In the genomic region with DNA sequence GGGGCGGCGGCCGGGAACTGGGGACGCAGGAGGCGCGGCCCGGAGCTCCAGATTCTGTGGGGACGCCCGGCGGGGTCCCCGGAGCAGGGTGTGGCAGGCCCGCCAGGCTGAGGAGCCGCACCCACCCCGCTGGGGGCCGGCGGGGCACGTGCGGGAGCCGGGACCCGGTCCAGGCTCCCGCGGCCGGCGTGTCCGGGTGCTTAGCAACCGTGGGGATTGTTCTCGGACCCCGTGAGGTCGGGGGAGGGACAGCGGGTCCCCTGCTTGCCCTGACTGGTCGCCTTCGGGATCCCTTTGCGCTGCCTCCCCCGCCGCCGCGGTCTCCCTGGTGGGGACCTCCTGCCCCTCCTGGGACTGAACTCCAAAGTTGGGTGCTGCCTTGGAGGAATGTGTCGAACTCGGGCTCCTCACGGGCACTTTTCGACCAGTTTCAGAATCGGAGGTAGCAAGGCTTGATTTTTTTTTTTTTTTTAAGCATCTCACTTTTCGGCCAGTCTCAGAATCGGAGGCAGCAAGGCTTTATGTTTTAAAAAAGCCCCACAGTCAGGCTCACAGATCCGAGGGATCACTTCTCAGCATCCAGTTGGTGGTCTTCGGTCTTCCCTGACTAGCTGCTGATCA, we compare ENCODE assay signal across 1 cellular context.
TF ChIP-seq lines count a peak whose summit lies in the region.

No MANE protein-coding gene starts in this region.

TF ChIP-seq in K562, 482 proteins besides CTCF, POLR2A, EP300 and RAD21 (continued from another document):
- TF ChIP-seq, protein P1, sequence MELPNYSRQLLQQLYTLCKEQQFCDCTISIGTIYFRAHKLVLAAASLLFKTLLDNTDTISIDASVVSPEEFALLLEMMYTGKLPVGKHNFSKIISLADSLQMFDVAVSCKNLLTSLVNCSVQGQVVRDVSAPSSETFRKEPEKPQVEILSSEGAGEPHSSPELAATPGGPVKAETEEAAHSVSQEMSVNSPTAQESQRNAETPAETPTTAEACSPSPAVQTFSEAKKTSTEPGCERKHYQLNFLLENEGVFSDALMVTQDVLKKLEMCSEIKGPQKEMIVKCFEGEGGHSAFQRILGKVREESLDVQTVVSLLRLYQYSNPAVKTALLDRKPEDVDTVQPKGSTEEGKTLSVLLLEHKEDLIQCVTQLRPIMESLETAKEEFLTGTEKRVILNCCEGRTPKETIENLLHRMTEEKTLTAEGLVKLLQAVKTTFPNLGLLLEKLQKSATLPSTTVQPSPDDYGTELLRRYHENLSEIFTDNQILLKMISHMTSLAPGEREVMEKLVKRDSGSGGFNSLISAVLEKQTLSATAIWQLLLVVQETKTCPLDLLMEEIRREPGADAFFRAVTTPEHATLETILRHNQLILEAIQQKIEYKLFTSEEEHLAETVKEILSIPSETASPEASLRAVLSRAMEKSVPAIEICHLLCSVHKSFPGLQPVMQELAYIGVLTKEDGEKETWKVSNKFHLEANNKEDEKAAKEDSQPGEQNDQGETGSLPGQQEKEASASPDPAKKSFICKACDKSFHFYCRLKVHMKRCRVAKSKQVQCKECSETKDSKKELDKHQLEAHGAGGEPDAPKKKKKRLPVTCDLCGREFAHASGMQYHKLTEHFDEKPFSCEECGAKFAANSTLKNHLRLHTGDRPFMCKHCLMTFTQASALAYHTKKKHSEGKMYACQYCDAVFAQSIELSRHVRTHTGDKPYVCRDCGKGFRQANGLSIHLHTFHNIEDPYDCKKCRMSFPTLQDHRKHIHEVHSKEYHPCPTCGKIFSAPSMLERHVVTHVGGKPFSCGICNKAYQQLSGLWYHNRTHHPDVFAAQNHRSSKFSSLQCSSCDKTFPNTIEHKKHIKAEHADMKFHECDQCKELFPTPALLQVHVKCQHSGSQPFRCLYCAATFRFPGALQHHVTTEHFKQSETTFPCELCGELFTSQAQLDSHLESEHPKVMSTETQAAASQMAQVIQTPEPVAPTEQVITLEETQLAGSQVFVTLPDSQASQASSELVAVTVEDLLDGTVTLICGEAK (IDR thresholded peaks at IDR 0.05), result peak; percentile 54; the same call in 1 of the 2 replicates
- TF ChIP-seq, protein P1 (CRISPR knock-in tag; IDR thresholded peaks at IDR 0.05), result no peak
- TF ChIP-seq KLF10 (CRISPR knock-in tag; IDR thresholded peaks at IDR 0.05), result no peak
- TF ChIP-seq SIN3A (IDR thresholded peaks at IDR 0.05; ENCODE audit: borderline replicate concordance in 2 of 2, control insufficient read depth in 1 of 2, low read depth in 2 of 2, low read length in 2 of 2), result peak in 1 of 2 experiments; percentile 69; a peak in 1 of 4 replicates
- peak; percentile 94 for TF ChIP-seq SAP30 (IDR thresholded peaks at IDR 0.05; ENCODE audit: borderline replicate concordance, insufficient read depth, low read depth, low read length, poor library complexity, severe bottlenecking)
- TF ChIP-seq, protein P2, sequence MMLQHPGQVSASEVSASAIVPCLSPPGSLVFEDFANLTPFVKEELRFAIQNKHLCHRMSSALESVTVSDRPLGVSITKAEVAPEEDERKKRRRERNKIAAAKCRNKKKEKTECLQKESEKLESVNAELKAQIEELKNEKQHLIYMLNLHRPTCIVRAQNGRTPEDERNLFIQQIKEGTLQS (IDR thresholded peaks at IDR 0.05), result no peak
- TF ChIP-seq, protein P2 (CRISPR knock-in tag; conservative IDR thresholded peaks at IDR 0.05), result peak; percentile 9; the same call in 1 of the 2 replicates
- 0 out of 2 replicates have a peak, but pooled peaks have one; percentile 52 for TF ChIP-seq RBM14 (IDR thresholded peaks at IDR 0.05; ENCODE audit: borderline replicate concordance, insufficient read depth, low read depth, low read length)
- TF ChIP-seq, protein P3, sequence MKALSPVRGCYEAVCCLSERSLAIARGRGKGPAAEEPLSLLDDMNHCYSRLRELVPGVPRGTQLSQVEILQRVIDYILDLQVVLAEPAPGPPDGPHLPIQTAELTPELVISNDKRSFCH (CRISPR knock-in tag; IDR thresholded peaks at IDR 0.05), result no peak
- TF ChIP-seq, protein P3 (tag; IDR thresholded peaks at IDR 0.05), result 0 out of 2 replicates have a peak, but pooled peaks have one; percentile 25
